ENCODE assay signal across 27 cellular contexts in the genomic region with DNA sequence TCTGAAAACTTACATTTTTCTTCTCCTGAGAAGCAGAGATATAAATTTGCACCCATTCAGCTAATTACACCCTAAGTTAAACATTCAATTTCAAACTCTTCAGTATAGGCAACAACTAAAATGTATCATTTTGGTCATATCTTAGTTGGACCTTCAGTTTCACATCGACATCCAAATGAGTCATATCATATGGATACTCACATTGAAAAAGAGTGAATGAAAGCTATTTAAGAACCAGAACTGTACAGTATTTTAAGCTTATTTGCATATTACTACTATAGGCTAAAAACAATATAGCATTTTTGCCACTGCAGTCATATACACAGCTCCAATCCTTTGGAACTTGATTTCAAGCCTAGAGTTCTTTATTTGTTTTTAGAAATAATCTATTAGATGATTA.
"Had no signal": no experiment of that assay in that cellular context is flagged by ENCODE, and none has a peak within 500 bp of the region (broad histone marks: within the 10 kb centered on the region; RNA-seq: fewer than 3 reads in every experiment).

No MANE protein-coding gene starts in this region.

- DNase-seq: activated CD4-positive, alpha-beta memory T cell treated with anti-CD3 and anti-CD28 coated beads for 36 hours; activated CD4-positive, alpha-beta T cell treated with anti-CD3 and anti-CD28 coated beads for 4 hours; activated CD8-positive, alpha-beta memory T cell treated with anti-CD3 and anti-CD28 coated beads, Interleukin-2, amount 10 ng/mL, durations not matched to agents 7 days and 5 days; activated effector memory CD4-positive, alpha-beta T cell treated with anti-CD3 and anti-CD28 coated beads, Interleukin-2, amount 50 U/mL, for 16 hours; colonic mucosa; dorsolateral prefrontal cortex; effector memory CD8-positive, alpha-beta T cell; glutamatergic neuron; immature natural killer cell; lower lobe of right lung; mesendoderm; mucosa of descending colon; posterior cingulate gyrus; retina; sigmoid colon; stimulated activated CD4-positive, alpha-beta T cell treated with anti-CD3 and anti-CD28 coated beads, Interleukin-15, amount 100 ng/mL, for 24 hours; stimulated activated naive CD4-positive, alpha-beta T cell; T-cell; upper lobe of left lung had no signal

- H3K9me3 Mint-ChIP-seq: effector memory CD8-positive, alpha-beta T cell; immature natural killer cell had no signal

- H3K36me3 ChIP-seq: colonic mucosa, esophagus muscularis mucosa, lower lobe of right lung, sigmoid colon, upper lobe of left lung had no signal

- H3K9me3 ChIP-seq: colonic mucosa, esophagus muscularis mucosa, mucosa of descending colon, sigmoid colon, upper lobe of left lung had no signal

- H3K4me3 Mint-ChIP-seq: activated CD4-positive, alpha-beta memory T cell treated with anti-CD3 and anti-CD28 coated beads for 36 hours; activated CD8-positive, alpha-beta memory T cell treated with anti-CD3 and anti-CD28 coated beads, Interleukin-2, amount 10 ng/mL, durations not matched to agents 7 days and 5 days; activated naive CD4-positive, alpha-beta T cell treated with anti-CD3 and anti-CD28 coated beads, Interleukin-2, amount 50 U/mL, for 24 hours; immature natural killer cell; neural crest cell; T-cell; T-helper 2 cell treated with Interferon-gamma antibody and Interleukin-4, amounts not matched to agents 5 μg/mL and 100 μg/mL, for 36 hours had no signal

- H3K27ac Mint-ChIP-seq: activated CD4-positive, alpha-beta memory T cell treated with anti-CD3 and anti-CD28 coated beads for 36 hours; activated CD8-positive, alpha-beta memory T cell treated with anti-CD3 and anti-CD28 coated beads, Interleukin-2, amount 10 ng/mL, durations not matched to agents 7 days and 5 days; T-helper 2 cell treated with Interferon-gamma antibody and Interleukin-4, amounts not matched to agents 5 μg/mL and 100 μg/mL, for 36 hours had no signal

- H3K27me3 ChIP-seq: colonic mucosa, dorsolateral prefrontal cortex, esophagus muscularis mucosa, hepatocyte, sigmoid colon, upper lobe of left lung had no signal

- H3K27me3 Mint-ChIP-seq: activated CD4-positive, alpha-beta memory T cell treated with anti-CD3 and anti-CD28 coated beads for 36 hours; activated CD8-positive, alpha-beta memory T cell treated with anti-CD3 and anti-CD28 coated beads, Interleukin-2, amount 10 ng/mL, durations not matched to agents 7 days and 5 days; activated naive CD4-positive, alpha-beta T cell treated with anti-CD3 and anti-CD28 coated beads, Interleukin-2, amount 50 U/mL, for 24 hours; effector memory CD8-positive, alpha-beta T cell; T-cell had no signal

- ATAC-seq: activated CD8-positive, alpha-beta memory T cell treated with anti-CD3 and anti-CD28 coated beads, Interleukin-2, amount 10 ng/mL, durations not matched to agents 7 days and 5 days; effector memory CD8-positive, alpha-beta T cell; left lobe of liver; lower lobe of right lung; mucosa of descending colon; T-cell had no signal

- H3K27ac ChIP-seq: dorsolateral prefrontal cortex, esophagus muscularis mucosa, hepatocyte, lower lobe of right lung, sigmoid colon, upper lobe of left lung, VCaP had no signal

- H3K4me3 ChIP-seq: colonic mucosa, dorsolateral prefrontal cortex, esophagus muscularis mucosa, hepatocyte, lower lobe of right lung, mucosa of descending colon, sigmoid colon, smooth muscle cell, upper lobe of left lung had no signal
